In genomic region chr2:145156199-145156598, GRCh38 we compare ENCODE assay signal across 20 cellular contexts.
DNase-seq lines count a peak whose midpoint lies in the region; ATAC-seq and TF ChIP-seq lines count a peak whose summit lies in the region.
"Had no signal": no experiment of that assay in that cellular context is flagged by ENCODE, and none has a peak within 500 bp of the region (broad histone marks: within the 10 kb centered on the region; RNA-seq: fewer than 3 reads in every experiment).

No MANE protein-coding gene starts in this region.

- TF ChIP-seq CTCF in OCI-LY1 (IDR thresholded peaks at IDR 0.05; ENCODE audit: low read length) (no peak), mucosa of descending colon (IDR thresholded peaks at IDR 0.05) (no peak), transverse colon (IDR thresholded peaks at IDR 0.05) (no peak)

- peak; percentile 4 for DNase-seq in EH (ENCODE audit: low read depth)
- peak; percentile 30 for DNase-seq in fibroblast of peridontal ligament (ENCODE audit: extremely low read depth)
- DNase-seq in trophoblast cell: no peak
- no peak for DNase-seq in activated CD4-positive, alpha-beta T cell treated with anti-CD3 and anti-CD28 coated beads, Interleukin-2, amount 10 ng/mL, durations not matched to agents 7 days and 5 days
- DNase-seq in mucosa of descending colon: no peak
- DNase-seq in transverse colon: no peak
- DNase-seq: Caco-2; CD4-positive, alpha-beta memory T cell; DND-41; GDM1; NCI-H1105; NCI-H146; NCI-H2029; NCI-H226; NCI-H510A treated with DMSO at 0.1 percent for 48 hours; NCI-H748 treated with DMSO at 0.1 percent for 48 hours; NK-92 treated with Interleukin-12 subunit alpha and Interleukin-12 subunit beta, amount 100 ng/mL, for 24 hours; Peyer's patch had no signal

- no peak overlapping the region for H4K91ac ChIP-seq in trophoblast cell (ENCODE audit: low read depth, low read length)

- no peaks in the 10 kb centered on the region for H3K79me2 ChIP-seq in OCI-LY1 (ENCODE audit: insufficient read depth, low read length)
- H3K79me2 ChIP-seq in trophoblast cell (ENCODE audit: control insufficient read depth, insufficient read depth, low read length, poor library complexity): no peaks in the 10 kb centered on the region

- TF ChIP-seq EP300 in transverse colon (IDR thresholded peaks at IDR 0.05; ENCODE audit: low read depth): no peak

- POLR2A ChIA-PET in activated CD4-positive, alpha-beta T cell treated with anti-CD3 and anti-CD28 coated beads, Interleukin-2, amount 10 ng/mL, durations not matched to agents 7 days and 5 days (lab: Charles Lee): no interaction called here

- H3K18ac ChIP-seq in trophoblast cell (ENCODE audit: low read length): no peak overlapping the region

- H3K27me3 ChIP-seq in OCI-LY1 (ENCODE audit: insufficient read depth, low read length) (no peaks in the 10 kb centered on the region), trophoblast cell (ENCODE audit: insufficient read depth, low read length) (no peaks in the 10 kb centered on the region), transverse colon (no peaks in the 10 kb centered on the region)
- H3K27me3 ChIP-seq: BLaER1, Peyer's patch had no signal

- H2BK12ac ChIP-seq in trophoblast cell (ENCODE audit: low read length): no peak overlapping the region

- H3K9me3 ChIP-seq in OCI-LY1 (ENCODE audit: low read length): no peaks in the 10 kb centered on the region
- H3K9me3 ChIP-seq in trophoblast cell (ENCODE audit: insufficient read depth, low read depth, low read length): no peaks in the 10 kb centered on the region
- H3K9me3 ChIP-seq in mucosa of descending colon: no peaks in the 10 kb centered on the region
- no peaks in the 10 kb centered on the region for H3K9me3 ChIP-seq in transverse colon
- H3K9me3 ChIP-seq: BLaER1, Caco-2, Peyer's patch had no signal

- no peak for ATAC-seq in mucosa of descending colon

- no peak overlapping the region for H3K4me3 Mint-ChIP-seq in activated CD4-positive, alpha-beta T cell treated with anti-CD3 and anti-CD28 coated beads, Interleukin-2, amount 10 ng/mL, durations not matched to agents 7 days and 5 days
- H3K4me3 Mint-ChIP-seq: CD4-positive, alpha-beta memory T cell had no signal

- H2AFZ ChIP-seq in OCI-LY1 (ENCODE audit: low read length) (peak overlapping the region; percentile 91), trophoblast cell (ENCODE audit: insufficient read depth, low read length, poor library complexity) (no peak overlapping the region)

- H3K23ac ChIP-seq in trophoblast cell (ENCODE audit: low read length): no peak overlapping the region

- no peak overlapping the region for H3K27ac Mint-ChIP-seq in activated CD4-positive, alpha-beta T cell treated with anti-CD3 and anti-CD28 coated beads, Interleukin-2, amount 10 ng/mL, durations not matched to agents 7 days and 5 days
- H3K27ac Mint-ChIP-seq: CD4-positive, alpha-beta memory T cell had no signal

- H3K9me2 ChIP-seq in OCI-LY1 (ENCODE audit: low read depth, low read length): no peaks in the 10 kb centered on the region

- H3K4me1 ChIP-seq in OCI-LY1 (ENCODE audit: insufficient read depth, low read length, severe bottlenecking): peaks cover 45% of the 10 kb centered on the region
- H3K4me1 ChIP-seq in trophoblast cell (ENCODE audit: control insufficient read depth in 1 of 2, insufficient read depth in 2 of 2, low read length in 2 of 2): no peaks in the 10 kb centered on the region
- no peaks in the 10 kb centered on the region for H3K4me1 ChIP-seq in mucosa of descending colon (ENCODE audit: low read depth)
- peaks cover 0 to 3% (median 0%) of the 10 kb centered on the region in 4 donors for H3K4me1 ChIP-seq in transverse colon
- H3K4me1 ChIP-seq: BLaER1, Caco-2, Peyer's patch had no signal

- H3K4me1 Mint-ChIP-seq in activated CD4-positive, alpha-beta T cell treated with anti-CD3 and anti-CD28 coated beads, Interleukin-2, amount 10 ng/mL, durations not matched to agents 7 days and 5 days: no peaks in the 10 kb centered on the region
- H3K4me1 Mint-ChIP-seq: CD4-positive, alpha-beta memory T cell had no signal

- no peaks in the 10 kb centered on the region for H3K36me3 Mint-ChIP-seq in activated CD4-positive, alpha-beta T cell treated with anti-CD3 and anti-CD28 coated beads, Interleukin-2, amount 10 ng/mL, durations not matched to agents 7 days and 5 days (ENCODE audit: low read depth)
- H3K36me3 Mint-ChIP-seq: CD4-positive, alpha-beta memory T cell had no signal

- H3K27ac ChIP-seq in OCI-LY1 (ENCODE audit: low read depth, low read length, poor library complexity, severe bottlenecking): no peak overlapping the region
- H3K27ac ChIP-seq in trophoblast cell (ENCODE audit: low read depth, low read length): no peak overlapping the region
- H3K27ac ChIP-seq in transverse colon: no peak overlapping the region
- H3K27ac ChIP-seq: BLaER1, Peyer's patch had no signal

- CTCF ChIA-PET in activated CD4-positive, alpha-beta T cell treated with anti-CD3 and anti-CD28 coated beads, Interleukin-2, amount 10 ng/mL, durations not matched to agents 7 days and 5 days (lab: Charles Lee): no interaction called here

- H3K4me3 ChIP-seq in OCI-LY1 (ENCODE audit: low read depth, low read length, poor library complexity, severe bottlenecking) (no peak overlapping the region), trophoblast cell (ENCODE audit: low read depth, low read length) (no peak overlapping the region), mucosa of descending colon (no peak overlapping the region), transverse colon (no peak overlapping the region)
- H3K4me3 ChIP-seq: BLaER1, Peyer's patch had no signal

- H3K9me3 Mint-ChIP-seq in activated CD4-positive, alpha-beta T cell treated with anti-CD3 and anti-CD28 coated beads, Interleukin-2, amount 10 ng/mL, durations not matched to agents 7 days and 5 days: peaks cover 4% of the 10 kb centered on the region

- H3K9ac ChIP-seq in OCI-LY1 (ENCODE audit: low read length) (no peak overlapping the region), trophoblast cell (ENCODE audit: low read length) (no peak overlapping the region)
- H3K9ac ChIP-seq: BLaER1 had no signal

- H2BK120ac ChIP-seq in trophoblast cell (ENCODE audit: insufficient read depth, low read length, poor library complexity): no peak overlapping the region

- H3K4ac ChIP-seq in trophoblast cell (ENCODE audit: low read depth, low read length): no peak overlapping the region

- H3F3A ChIP-seq in OCI-LY1 (ENCODE audit: insufficient read depth, low read length): no peaks in the 10 kb centered on the region

- H2AK5ac ChIP-seq in trophoblast cell (ENCODE audit: low read length): no peak overlapping the region

- intact Hi-C loops in mucosa of descending colon (cut with DNase I, micrococcal nuclease): no loop called here
- intact Hi-C loops in transverse colon (cut with DNase I; ENCODE audit: low total_unique reads): no loop called here

- no peaks in the 10 kb centered on the region for H3K79me1 ChIP-seq in trophoblast cell (ENCODE audit: low read length)

- H2BK5ac ChIP-seq in trophoblast cell (ENCODE audit: low read depth, low read length, poor library complexity): no peak overlapping the region

- WGBS in trophoblast cell (ENCODE audit: extremely low coverage, insufficient coverage, insufficient read length): no CpG with 5 or more reads among the region's 2 CpGs
- WGBS in transverse colon (ENCODE audit: low coverage in 1 of 2), 2 donors: 82 to 87% methylated on average over 1 to 2 of the region's 2 CpGs

- no peak for TF ChIP-seq POLR2A in transverse colon (IDR thresholded peaks at IDR 0.05)

- no peak overlapping the region for H4K12ac ChIP-seq in trophoblast cell (ENCODE audit: low read depth, low read length)

- in situ Hi-C loops in transverse colon (cut with MboI; ENCODE audit: low pct_ligation_motif_present in 1 of 4, low pct_unique_long_range_greater_than_20kb in 1 of 4, low sequenced_read_pairs in 3 of 4): no loop called here

- no peaks in the 10 kb centered on the region for H3K27me3 Mint-ChIP-seq in activated CD4-positive, alpha-beta T cell treated with anti-CD3 and anti-CD28 coated beads, Interleukin-2, amount 10 ng/mL, durations not matched to agents 7 days and 5 days
- H3K27me3 Mint-ChIP-seq: CD4-positive, alpha-beta memory T cell had no signal

- peak overlapping the region; percentile 19 for H4K8ac ChIP-seq in trophoblast cell (ENCODE audit: low read depth, low read length)

- H3K4me2 ChIP-seq in OCI-LY1 (ENCODE audit: low read length): no peak overlapping the region
- H3K4me2 ChIP-seq in trophoblast cell (ENCODE audit: low read length): no peak overlapping the region
- H3K4me2 ChIP-seq: BLaER1 had no signal

- H3K36me3 ChIP-seq in OCI-LY1 (ENCODE audit: insufficient read depth, low read length): no peaks in the 10 kb centered on the region
- no peaks in the 10 kb centered on the region for H3K36me3 ChIP-seq in trophoblast cell (ENCODE audit: control insufficient read depth in 1 of 2, insufficient read depth in 2 of 2, low read length in 2 of 2)
- no peaks in the 10 kb centered on the region for H3K36me3 ChIP-seq in mucosa of descending colon (ENCODE audit: low read depth)
- no peaks in the 10 kb centered on the region for H3K36me3 ChIP-seq in transverse colon
- H3K36me3 ChIP-seq: BLaER1, Peyer's patch had no signal

- H3K14ac ChIP-seq in trophoblast cell (ENCODE audit: low read length): no peak overlapping the region

- H4K20me1 ChIP-seq in OCI-LY1 (ENCODE audit: insufficient read depth, low read length): no peaks in the 10 kb centered on the region
- H4K20me1 ChIP-seq: BLaER1 had no signal

Comparison
In these comparisons a context has a peak if more than half of its experiments do, and no peak if none do; other contexts are left out.
1. DNase-seq: peak in EH (single experiment) and fibroblast of peridontal ligament (single experiment); none in trophoblast cell (0 of 2), activated CD4-positive, alpha-beta T cell treated with anti-CD3 and anti-CD28 coated beads, Interleukin-2, amount 10 ng/mL, durations not matched to agents 7 days and 5 days (single experiment), mucosa of descending colon (0 of 3) and transverse colon (single experiment).